In the genomic region with DNA sequence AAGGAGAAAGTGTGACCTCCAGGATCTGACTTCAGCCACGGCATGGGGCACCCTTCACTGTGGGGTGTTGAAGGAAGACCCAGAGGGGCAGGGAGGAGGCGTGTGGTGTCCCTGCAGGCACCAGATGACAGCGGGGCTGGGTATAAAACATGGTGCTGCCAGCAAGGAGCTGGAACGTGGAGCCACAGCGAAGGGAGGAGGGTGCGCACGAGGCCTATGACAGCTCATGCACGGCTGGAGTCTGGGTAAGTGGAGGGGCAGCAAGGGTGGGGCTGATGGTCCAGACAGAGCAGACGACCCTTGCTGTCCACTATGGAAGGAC, we compare ENCODE assay signal across 1 cellular context.
TF ChIP-seq lines count a peak whose summit lies in the region.

No MANE protein-coding gene starts in this region.

TF ChIP-seq in GM23338, 12 proteins besides CTCF, POLR2A, EP300 and RAD21 (continued from another document):
- no peak for TF ChIP-seq JUNB (IDR thresholded peaks at IDR 0.05; ENCODE audit: unreplicated experiment)
